Comparison of ENCODE assay signal across 8 cellular contexts in genomic region chr3:186107148-186108105, GRCh38. TPM values are rescaled to one million over a fixed set of nuclear protein-coding genes. Genes with fewer than 3 reads are reported as not detected.
A peak's percentile ranks its signal among the peaks of the same experiment; 100 is the strongest.
DNase-seq lines count a peak whose midpoint lies in the region; ATAC-seq and TF ChIP-seq lines count a peak whose summit lies in the region.

No MANE protein-coding gene starts in this region.

- TF ChIP-seq CTCF in astrocyte of the spinal cord (IDR thresholded peaks at IDR 0.05; ENCODE audit: low read depth, low read length), result no peak
- TF ChIP-seq CTCF in progenitor cell of endocrine pancreas (IDR thresholded peaks at IDR 0.05; ENCODE audit: unreplicated experiment), result no peak

- no peaks in the 10 kb centered on the region for H3K9me3 Mint-ChIP-seq in progenitor cell of endocrine pancreas (ENCODE audit: low read depth)

- ATAC-seq in HG02588 (IDR thresholded peaks at IDR 0.05; ENCODE audit: unreplicated experiment), result no peak

- H3K36me3 Mint-ChIP-seq in progenitor cell of endocrine pancreas (ENCODE audit: insufficient read depth), result peaks cover 7% of the 10 kb centered on the region

- peak overlapping the region; percentile 98 for H3K27ac Mint-ChIP-seq in progenitor cell of endocrine pancreas

- H3K4me3 ChIP-seq in astrocyte of the spinal cord (ENCODE audit: low read depth, low read length), result peak overlapping the region; percentile 95

- DNase-seq in ACHN, result peak; percentile 69
- peak; percentile 48 for DNase-seq in GM19240 (ENCODE audit: insufficient read length, low spot score)
- peak; percentile 83 for DNase-seq in NCI-H1436 treated with DMSO at 0.1 percent for 48 hours (lab: John Stamatoyannopoulos, UW)
- DNase-seq in SKM-1 (lab: John Stamatoyannopoulos, UW; ENCODE audit: unreplicated experiment), result peak; percentile 24
- peak; percentile 81 for DNase-seq in astrocyte of the spinal cord (ENCODE audit: low read depth, low spot score)
- DNase-seq in hepatic stellate cell (ENCODE audit: low spot score), result peak; percentile 60
- DNase-seq in progenitor cell of endocrine pancreas (ENCODE audit: low spot score, unreplicated experiment), result peak; percentile 55

- in situ Hi-C loops in ACHN (cut with HindIII; ENCODE audit: low pct_ligation_motif_present, low pct_unique_long_range_greater_than_20kb, low sequenced_read_pairs) (no loop called here), astrocyte of the spinal cord (cut with HindIII; ENCODE audit: low sequenced_read_pairs) (no loop called here)

- peak overlapping the region; percentile 81 for H3K4me3 Mint-ChIP-seq in progenitor cell of endocrine pancreas (ENCODE audit: low read depth)

- H3K4me1 Mint-ChIP-seq in progenitor cell of endocrine pancreas (ENCODE audit: low read depth), result peaks cover 54% of the 10 kb centered on the region

- H3K27me3 Mint-ChIP-seq in progenitor cell of endocrine pancreas, result peaks cover 14% of the 10 kb centered on the region

RNA-seq across cellular contexts. Expression of gene ETV5, which starts 1.5 kb away (rescaled TPM):
- total RNA-seq in progenitor cell of endocrine pancreas, result 51.3 and 54.1 TPM in 2 replicates

Comparison
In these comparisons a context has a peak if more than half of its experiments do, and no peak if none do; other contexts are left out.
1. DNase-seq: peak in every context shown above with its lines; median percentile 83 in NCI-H1436 treated with DMSO at 0.1 percent for 48 hours; 81 in astrocyte of the spinal cord; 69 in ACHN; 60 in hepatic stellate cell; 55 in progenitor cell of endocrine pancreas; 48 in GM19240; 24 in SKM-1.